ENCODE assay signal across 12 cellular contexts in genomic region chrX:39894626-39895025, GRCh38.
DNase-seq lines count a peak whose midpoint lies in the region; ATAC-seq and TF ChIP-seq lines count a peak whose summit lies in the region.
"Had no signal": no experiment of that assay in that cellular context is flagged by ENCODE, and none has a peak within 500 bp of the region (broad histone marks: within the 10 kb centered on the region; RNA-seq: fewer than 3 reads in every experiment).

No MANE protein-coding gene starts in this region.

- H3K27me3 ChIP-seq in left ventricle myocardium inferior (ENCODE audit: low read depth): no peaks in the 10 kb centered on the region
- H3K27me3 ChIP-seq in SJSA1 (replicated peaks): no peaks in the 10 kb centered on the region
- no peaks in the 10 kb centered on the region for H3K27me3 ChIP-seq in upper lobe of left lung

- intact Hi-C loops in left ventricle myocardium inferior (cut with micrococcal nuclease): no loop called here
- intact Hi-C loops in Right ventricle myocardium inferior (cut with DNase I): loop anchor here (10.0 kb wide), 1 partner anchor 160 kb away; no protein-coding TSS in a partner anchor

- no peak for ATAC-seq in Right ventricle myocardium inferior
- no peak for ATAC-seq in upper lobe of left lung (ENCODE audit: low FRiP score in 2 of 2)
- no peak for ATAC-seq in GM21825 (IDR thresholded peaks at IDR 0.05; ENCODE audit: unreplicated experiment)

- no peak for TF ChIP-seq CTCF in left ventricle myocardium inferior (IDR thresholded peaks at IDR 0.05; ENCODE audit: borderline replicate concordance)
- no peak for TF ChIP-seq CTCF in upper lobe of left lung (IDR thresholded peaks at IDR 0.05)

- H3K4me3 ChIP-seq in left ventricle myocardium inferior: no peak overlapping the region
- H3K4me3 ChIP-seq in SJSA1: no peak overlapping the region
- H3K4me3 ChIP-seq in upper lobe of left lung: no peak overlapping the region
- H3K4me3 ChIP-seq: adrenal gland, heart right ventricle had no signal

- H3K4me1 ChIP-seq in left ventricle myocardium inferior: peaks cover 31% of the 10 kb centered on the region
- H3K4me1 ChIP-seq in SJSA1 (replicated peaks): peaks cover 49% of the 10 kb centered on the region
- H3K4me1 ChIP-seq in upper lobe of left lung: peaks cover 13 to 29% (median 16%) of the 10 kb centered on the region in 4 donors
- H3K4me1 ChIP-seq: adrenal gland had no signal

- peak overlapping the region; percentile 38 for H3K27ac ChIP-seq in left ventricle myocardium inferior (replicated peaks)
- H3K27ac ChIP-seq in SJSA1: peak overlapping the region; percentile 94
- peak overlapping the region; percentile 44 to 68 (median 56) for H3K27ac ChIP-seq in upper lobe of left lung

- DNase-seq in left ventricle myocardium inferior: no peak
- DNase-seq in Right ventricle myocardium inferior (ENCODE audit: missing footprints): no peak
- peak; percentile 61 to 63 for DNase-seq in SJSA1 (ENCODE audit: low read depth in 1 of 2, low spot score in 2 of 2)
- peak; percentile 69 for DNase-seq in left kidney (ENCODE audit: low read depth, low spot score)
- peak in 1 of 2 donors; percentile 58 for DNase-seq in upper lobe of left lung
- no peak for DNase-seq in AML-193 (lab: John Stamatoyannopoulos, UW)
- DNase-seq in NCI-H526 treated with DMSO at 0.1 percent for 48 hours (lab: John Stamatoyannopoulos, UW): no peak
- DNase-seq: activated CD4-positive, alpha-beta T cell treated with anti-CD3 and anti-CD28 coated beads, Interleukin-2, amount 50 U/mL, for 48 hours; adrenal gland; erythroblast; heart right ventricle had no signal

- TF ChIP-seq EP300 in upper lobe of left lung (IDR thresholded peaks at IDR 0.05): peak in 1 of 4 donors; percentile 26

- H3K36me3 ChIP-seq in left ventricle myocardium inferior (no peaks in the 10 kb centered on the region), SJSA1 (no peaks in the 10 kb centered on the region), upper lobe of left lung (no peaks in the 10 kb centered on the region)
- H3K36me3 ChIP-seq: adrenal gland, heart right ventricle had no signal

- no peaks in the 10 kb centered on the region for H3K9me3 ChIP-seq in left ventricle myocardium inferior (replicated peaks)
- no peaks in the 10 kb centered on the region for H3K9me3 ChIP-seq in SJSA1 (replicated peaks)
- H3K9me3 ChIP-seq in upper lobe of left lung: no peaks in the 10 kb centered on the region
- H3K9me3 ChIP-seq: adrenal gland, heart right ventricle had no signal

- TF ChIP-seq POLR2A in upper lobe of left lung (IDR thresholded peaks at IDR 0.05): no peak

- 51 to 54% methylated on average over 3 to 7 of the region's 7 CpGs for WGBS in upper lobe of left lung, 2 donors

Comparison
In these comparisons a context has a peak if more than half of its experiments do, and no peak if none do; other contexts are left out.
1. DNase-seq: peak in SJSA1 (2 of 2) and left kidney (single experiment); none in left ventricle myocardium inferior (single experiment), Right ventricle myocardium inferior (single experiment), AML-193 (0 of 2) and NCI-H526 treated with DMSO at 0.1 percent for 48 hours (single experiment).
2. H3K27ac ChIP-seq: peak in every context shown above with its lines; median percentile 94 in SJSA1; 56 in upper lobe of left lung; 38 in left ventricle myocardium inferior.